ENCODE assay signal across 9 cellular contexts in genomic region chr13:99312493-99312883, GRCh38. TPM values are rescaled to one million over a fixed set of nuclear protein-coding genes. Genes with fewer than 3 reads are reported as not detected.
DNase-seq lines count a peak whose midpoint lies in the region; ATAC-seq and TF ChIP-seq lines count a peak whose summit lies in the region.
"Had no signal": no experiment of that assay in that cellular context is flagged by ENCODE, and none has a peak within 500 bp of the region (broad histone marks: within the 10 kb centered on the region; RNA-seq: fewer than 3 reads in every experiment).

No MANE protein-coding gene starts in this region.

- H3K4me3 ChIP-seq in rectal smooth muscle tissue (ENCODE audit: low read length) = no peak overlapping the region

- H3K4me1 ChIP-seq in rectal smooth muscle tissue (ENCODE audit: control insufficient read depth, insufficient read depth, low read length) = peaks cover 19% of the 10 kb centered on the region
- H3K4me1 ChIP-seq in foreskin keratinocyte = peaks cover 7% of the 10 kb centered on the region

- H3K27me3 ChIP-seq in rectal smooth muscle tissue (ENCODE audit: control insufficient read depth, insufficient read depth, low read length) = no peaks in the 10 kb centered on the region
- H3K27me3 ChIP-seq in foreskin keratinocyte = no peaks in the 10 kb centered on the region

- TF ChIP-seq CTCF in foreskin keratinocyte (conservative IDR thresholded peaks at IDR 0.05) = no peak

- H3K9ac ChIP-seq in rectal smooth muscle tissue (ENCODE audit: low read length) = no peak overlapping the region

- H3K36me3 ChIP-seq in rectal smooth muscle tissue (ENCODE audit: control insufficient read depth, insufficient read depth, low read length) = no peaks in the 10 kb centered on the region

- DNase-seq in SKM-1 (lab: John Stamatoyannopoulos, UW; ENCODE audit: unreplicated experiment) = peak; percentile 63
- DNase-seq in fibroblast of peridontal ligament (ENCODE audit: extremely low read depth) = peak; percentile 88
- no peak for DNase-seq in GOT3 (lab: John Stamatoyannopoulos, UW)
- DNase-seq in foreskin keratinocyte = no peak

- H3K27ac ChIP-seq in rectal smooth muscle tissue (ENCODE audit: low read depth, low read length) (peak overlapping the region; percentile 8), foreskin keratinocyte (no peak overlapping the region)

- peak; percentile 29 for ATAC-seq in GM21447 (IDR thresholded peaks at IDR 0.05; ENCODE audit: unreplicated experiment)
- ATAC-seq in esophagus mucosa = no peak
- no peak for ATAC-seq in foreskin keratinocyte

RNA-seq across cellular contexts. Expression of gene GPR183, which starts 5.3 kb away (rescaled TPM):
- total RNA-seq in esophagus mucosa (0.76 TPM), foreskin keratinocyte (not detected in 2 replicates)
- polyA plus RNA-seq in foreskin keratinocyte = not detected in 2 replicates
- total RNA-seq: SK-MEL-5 had no signal
- polyA plus RNA-seq: neural cell had no signal

RNA-seq across cellular contexts. Expression of gene GPR18, which starts 54.3 kb away (rescaled TPM):
- not detected for total RNA-seq in esophagus mucosa
- not detected in 2 replicates for total RNA-seq in foreskin keratinocyte
- polyA plus RNA-seq in foreskin keratinocyte = not detected in 2 replicates
- polyA plus RNA-seq: neural cell had no signal

Comparison
In these comparisons a context has a peak if more than half of its experiments do, and no peak if none do; other contexts are left out.
1. DNase-seq: peak in SKM-1 (single experiment) and fibroblast of peridontal ligament (single experiment); none in GOT3 (single experiment) and foreskin keratinocyte (0 of 2).